In the genomic region with DNA sequence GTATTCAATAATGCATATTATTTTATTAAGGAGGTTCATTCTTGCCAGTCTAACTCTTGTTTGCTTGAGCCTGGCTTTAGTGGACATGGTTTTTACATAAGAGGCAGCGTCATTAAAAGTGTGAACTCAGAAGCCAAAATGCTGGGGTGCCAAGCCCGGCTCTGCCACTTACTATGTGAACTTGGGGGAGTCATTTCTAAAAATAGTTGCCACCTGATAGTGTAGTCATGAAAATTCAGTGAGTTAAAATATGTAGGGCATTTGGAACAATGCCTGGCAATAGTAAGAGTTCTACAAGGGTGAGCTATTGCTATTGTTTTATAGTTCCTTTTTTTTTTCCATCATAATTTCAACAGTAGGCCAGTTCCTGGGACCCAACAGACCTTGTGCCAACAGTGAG, we compare ENCODE assay signal across 16 cellular contexts. TPM values are rescaled to one million over a fixed set of nuclear protein-coding genes. Genes with fewer than 3 reads are reported as not detected.
"Had no signal": no experiment of that assay in that cellular context is flagged by ENCODE, and none has a peak within 500 bp of the region (broad histone marks: within the 10 kb centered on the region; RNA-seq: fewer than 3 reads in every experiment).

No MANE protein-coding gene starts in this region.

- H3K4me1 ChIP-seq: adrenal gland, right lobe of liver had no signal

- H3K9me3 ChIP-seq: adrenal gland, right lobe of liver had no signal

- DNase-seq: activated CD4-positive, alpha-beta T cell treated with anti-CD3 and anti-CD28 coated beads for 36 hours; activated CD4-positive, alpha-beta T cell treated with anti-CD3 and anti-CD28 coated beads, Interleukin-2, amount 50 U/mL, for 48 hours; activated gamma-delta T cell; adrenal gland; effector CD4-positive, alpha-beta T cell; hippocampal formation; mammary epithelial cell; midbrain; naive B cell; right lobe of liver; stimulated activated CD4-positive, alpha-beta T cell treated with anti-CD3 and anti-CD28 coated beads, Interleukin-4, amount 100 ng/mL, for 4 hours had no signal

- H3K4me3 ChIP-seq: adrenal gland, right lobe of liver had no signal

- H3K27me3 ChIP-seq: adrenal gland, right lobe of liver had no signal

- ATAC-seq: activated CD4-positive, alpha-beta T cell treated with anti-CD3 and anti-CD28 coated beads for 36 hours; esophagus mucosa; left lobe of liver; right lobe of liver; stimulated activated memory B cell treated with anti-CD40 and anti-IgM and Interleukin-4, amounts not matched to agents 10 μg/mL and 1 μg/mL and 100 μg/mL, for 72 hours; WTC11 had no signal

- H3K27ac ChIP-seq: adrenal gland, right lobe of liver had no signal

- H3K36me3 ChIP-seq: adrenal gland, right lobe of liver had no signal

RNA-seq across cellular contexts. Expression of gene TENM4, which starts 49.9 kb away (rescaled TPM):
- total RNA-seq: activated CD4-positive, alpha-beta T cell treated with anti-CD3 and anti-CD28 coated beads for 36 hours; T-helper 2 cell treated with Interferon-gamma antibody and Interleukin-4, amounts not matched to agents 100 ng/mL and 5 ng/mL, for 36 hours had no signal
